8 cellular contexts compared by ENCODE assay signal in genomic region chr15:90101130-90101968, GRCh38. TPM values are rescaled to one million over a fixed set of nuclear protein-coding genes. Genes with fewer than 3 reads are reported as not detected.
A peak's percentile ranks its signal among the peaks of the same experiment; 100 is the strongest.
DNase-seq lines count a peak whose midpoint lies in the region; ATAC-seq and TF ChIP-seq lines count a peak whose summit lies in the region.

No MANE protein-coding gene starts in this region.

- peak overlapping the region; percentile 88 for H3K4me3 Mint-ChIP-seq in endothelial cell (ENCODE audit: unreplicated experiment)
- H3K4me3 Mint-ChIP-seq in mesothelial cell of epicardium = peak overlapping the region; percentile 85

- H3K27me3 ChIP-seq in testis = no peaks in the 10 kb centered on the region

- H3K9me3 Mint-ChIP-seq in endothelial cell (ENCODE audit: unreplicated experiment) (no peaks in the 10 kb centered on the region), mesothelial cell of epicardium (no peaks in the 10 kb centered on the region)

- 10 to 13% methylated on average over 27 to 40 of the region's 40 CpGs for WGBS in testis, 2 donors

- H3K36me3 Mint-ChIP-seq in endothelial cell (ENCODE audit: low read depth, unreplicated experiment) (peaks cover 4% of the 10 kb centered on the region), mesothelial cell of epicardium (peaks cover under 1% of the 10 kb centered on the region)

- intact Hi-C loops in testis (cut with DNase I; ENCODE audit: low total_unique reads) = no loop called here

- TF ChIP-seq CTCF in endothelial cell (IDR thresholded peaks at IDR 0.05; ENCODE audit: unreplicated experiment) = no peak
- TF ChIP-seq CTCF in mesothelial cell of epicardium (IDR thresholded peaks at IDR 0.05; ENCODE audit: unreplicated experiment) = no peak
- TF ChIP-seq CTCF in testis (IDR thresholded peaks at IDR 0.05) = no peak

- in situ Hi-C loops in KBM-7 (cut with MboI; ENCODE audit: low pct_unique_long_range_greater_than_20kb, low sequenced_read_pairs) = no loop called here

- H3K27ac ChIP-seq in testis = peak overlapping the region; percentile 71 to 88

- H3K36me3 ChIP-seq in testis (ENCODE audit: low read depth, missing control alignments) = no peaks in the 10 kb centered on the region

- H3K4me1 Mint-ChIP-seq in endothelial cell (ENCODE audit: unreplicated experiment) (peaks cover 16% of the 10 kb centered on the region), mesothelial cell of epicardium (peaks cover 62% of the 10 kb centered on the region)

- peak overlapping the region; percentile 57 to 85 for H3K4me3 ChIP-seq in testis

- TF ChIP-seq POLR2A in testis (IDR thresholded peaks at IDR 0.05) = no peak

- H3K9me3 ChIP-seq in testis = no peaks in the 10 kb centered on the region

- H3K4me1 ChIP-seq in testis = peaks cover 18% of the 10 kb centered on the region

- peak overlapping the region; percentile 87 for H3K27ac Mint-ChIP-seq in endothelial cell (ENCODE audit: unreplicated experiment)
- H3K27ac Mint-ChIP-seq in mesothelial cell of epicardium = peak overlapping the region; percentile 94

- DNase-seq in NCI-H2081 (lab: John Stamatoyannopoulos, UW) = peak; percentile 41 to 64
- no peak for DNase-seq in NCI-H2081 treated with DMSO at 0.1 percent for 48 hours (lab: John Stamatoyannopoulos, UW)
- peak; percentile 83 for DNase-seq in KBM-7
- peak; percentile 65 for DNase-seq in UCSD-AML1 (lab: John Stamatoyannopoulos, UW; ENCODE audit: unreplicated experiment)
- DNase-seq in endothelial cell (ENCODE audit: low spot score) = peak; percentile 54
- DNase-seq in mesothelial cell of epicardium (ENCODE audit: low spot score in 2 of 2, unreplicated experiment in 2 of 2) = peak in 1 of 2 experiments; percentile 53
- DNase-seq in testis = peak; percentile 44

- no peak for ATAC-seq in HG03378 (IDR thresholded peaks at IDR 0.05; ENCODE audit: unreplicated experiment)

- H3K27me3 Mint-ChIP-seq in endothelial cell (ENCODE audit: unreplicated experiment) = peaks cover 24% of the 10 kb centered on the region
- no peaks in the 10 kb centered on the region for H3K27me3 Mint-ChIP-seq in mesothelial cell of epicardium (ENCODE audit: low read depth)

RNA-seq across cellular contexts. Expression of gene IDH2, which starts 0.9 kb away (rescaled TPM):
- total RNA-seq in endothelial cell (ENCODE audit: unreplicated experiment) = 133 TPM
- total RNA-seq in mesothelial cell of epicardium = 126 to 132 TPM (median 127 TPM) in 3 replicates
- 10 to 100 TPM; 13.1 to 17.7 TPM for total RNA-seq in testis
- polyA plus RNA-seq in testis (ENCODE audit: insufficient read depth, low read depth, low replicate concordance) = 23.5 TPM
